In genomic region chrX:45001038-45001437, GRCh38 we compare ENCODE assay signal across 12 cellular contexts.
A peak's percentile ranks its signal among the peaks of the same experiment; 100 is the strongest.
DNase-seq lines count a peak whose midpoint lies in the region; ATAC-seq and TF ChIP-seq lines count a peak whose summit lies in the region.
"Had no signal": no experiment of that assay in that cellular context is flagged by ENCODE, and none has a peak within 500 bp of the region (broad histone marks: within the 10 kb centered on the region; RNA-seq: fewer than 3 reads in every experiment).

No MANE protein-coding gene starts in this region.

- no peak for ATAC-seq in T-cell (replicated peaks in 1 of 4)
- no peak for ATAC-seq in GM19395 (IDR thresholded peaks at IDR 0.05; ENCODE audit: unreplicated experiment)
- ATAC-seq in GM19328 (IDR thresholded peaks at IDR 0.05; ENCODE audit: unreplicated experiment), result no peak
- ATAC-seq: HepG2 had no signal

- TF ChIP-seq CTCF in C4-2B (conservative IDR thresholded peaks at IDR 0.05), result no peak
- TF ChIP-seq CTCF in Calu3 (IDR thresholded peaks at IDR 0.05; ENCODE audit: unreplicated experiment), result no peak
- no peak for TF ChIP-seq CTCF in RWPE1 (conservative IDR thresholded peaks at IDR 0.05; ENCODE audit: low read depth)
- no peak for TF ChIP-seq CTCF in MCF 10A (IDR thresholded peaks at IDR 0.05; ENCODE audit: unreplicated experiment)

- peaks cover 58% of the 10 kb centered on the region for H3K4me1 Mint-ChIP-seq in Calu3 (ENCODE audit: low read depth, unreplicated experiment)
- peaks cover 57 to 70% (median 67%) of the 10 kb centered on the region in 3 donors for H3K4me1 Mint-ChIP-seq in T-cell
- peaks cover 37% of the 10 kb centered on the region for H3K4me1 Mint-ChIP-seq in MCF 10A (ENCODE audit: insufficient read depth, unreplicated experiment)

- H3K27ac Mint-ChIP-seq in Calu3 (ENCODE audit: unreplicated experiment), result peak overlapping the region; percentile 50
- peak overlapping the region in 1 of 2 donors; percentile 75 for H3K27ac Mint-ChIP-seq in T-cell
- no peak overlapping the region for H3K27ac Mint-ChIP-seq in MCF 10A (ENCODE audit: low read depth, unreplicated experiment)

- H3K27me3 Mint-ChIP-seq in Calu3 (ENCODE audit: unreplicated experiment) (no peaks in the 10 kb centered on the region), T-cell (no peaks in the 10 kb centered on the region), MCF 10A (ENCODE audit: insufficient read depth, unreplicated experiment) (no peaks in the 10 kb centered on the region)

- intact Hi-C loops in Calu3 (cut with micrococcal nuclease; ENCODE audit: unreplicated experiment), result no loop called here
- intact Hi-C loops in MCF 10A (cut with micrococcal nuclease), result no loop called here

- POLR2A ChIA-PET in T-cell (lab: Charles Lee) (no interaction called here), RWPE1 (lab: Yijun Ruan, JAX; ENCODE audit: low non-redundant PET) (no interaction called here), MCF 10A (lab: Yijun Ruan, JAX) (interaction anchor here (0.6 to 0.7 kb wide), 2 partner anchors 25 to 63 kb away, joined by 3 read pairs; no protein-coding TSS in a partner anchor)

- CTCF ChIA-PET in Calu3 (lab: Charles Lee), result no interaction called here
- CTCF ChIA-PET in T-cell (lab: Charles Lee), result interaction anchor here in 1 of 2 donors (0.5 kb wide), 1 partner anchor 11 kb away, joined by 5 read pairs; no protein-coding TSS in a partner anchor
- CTCF ChIA-PET in RWPE1 (lab: Yijun Ruan, JAX), result no interaction called here
- CTCF ChIA-PET in MCF 10A (lab: Yijun Ruan, JAX), result interaction anchor here (1.6 kb wide), 1 partner anchor 9 kb away, joined by 6 read pairs; no protein-coding TSS in a partner anchor

- no TSS peak for BruUV-seq in Calu3 (replicated peaks; lab: Mats Ljungman, UMichigan)
- no TSS peak for BruUV-seq in MCF 10A (replicated peaks; lab: Mats Ljungman, UMichigan)

- peaks cover 5% of the 10 kb centered on the region for H3K9me3 Mint-ChIP-seq in Calu3 (ENCODE audit: low read depth, unreplicated experiment)
- H3K9me3 Mint-ChIP-seq in T-cell, result peaks cover 0 to 3% (median 2%) of the 10 kb centered on the region in 3 donors
- H3K9me3 Mint-ChIP-seq in MCF 10A (ENCODE audit: unreplicated experiment), result no peaks in the 10 kb centered on the region

- H3K4me3 Mint-ChIP-seq in Calu3 (ENCODE audit: low read depth, unreplicated experiment) (peak overlapping the region; percentile 27), T-cell (peak overlapping the region; percentile 1 to 55 (median 22)), MCF 10A (ENCODE audit: unreplicated experiment) (no peak overlapping the region)

- DNase-seq in Calu3 (peak; percentile 9), T-cell (no peak), epithelial cell of prostate (ENCODE audit: low read depth, low spot score) (no peak), RWPE1 (ENCODE audit: low spot score) (no peak), MCF 10A (ENCODE audit: unreplicated experiment) (no peak)
- DNase-seq: C1 segment of cervical spinal cord, caudate nucleus had no signal

- H3K36me3 Mint-ChIP-seq in Calu3 (ENCODE audit: insufficient read depth, unreplicated experiment), result peaks cover 12% of the 10 kb centered on the region
- H3K36me3 Mint-ChIP-seq in T-cell, result peaks cover 13% of the 10 kb centered on the region
- H3K36me3 Mint-ChIP-seq in MCF 10A (ENCODE audit: insufficient read depth, unreplicated experiment), result peaks cover 15% of the 10 kb centered on the region

- peak overlapping the region; percentile 61 for H3K27ac ChIP-seq in C4-2B
- H3K27ac ChIP-seq in epithelial cell of prostate, result peak overlapping the region; percentile 40
- H3K27ac ChIP-seq in RWPE1, result no peak overlapping the region
- H3K27ac ChIP-seq: esophagus muscularis mucosa had no signal
